Comparison of ENCODE assay signal across 8 cellular contexts in the genomic region with DNA sequence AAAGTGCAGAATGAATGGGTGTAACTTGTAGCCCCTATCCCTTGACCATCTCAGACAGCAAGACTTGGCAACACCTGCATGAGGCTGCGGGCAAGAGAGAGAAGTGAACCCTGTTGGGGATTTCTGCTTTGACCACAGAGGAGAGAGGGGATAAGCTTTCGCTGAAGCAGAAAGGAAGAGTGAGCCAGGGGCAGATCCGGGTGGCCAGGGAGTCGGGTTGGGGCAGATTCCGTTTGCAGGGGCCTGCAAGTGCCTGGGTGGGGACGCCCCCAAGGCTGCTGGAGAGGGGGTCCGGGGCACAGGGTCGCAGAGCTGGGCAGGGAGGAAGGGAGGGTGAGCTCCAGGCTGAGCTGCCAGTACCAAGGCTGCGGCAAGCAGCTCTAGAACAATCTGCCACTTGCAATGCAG. TPM values are rescaled to one million over a fixed set of nuclear protein-coding genes. Genes with fewer than 3 reads are reported as not detected.
A peak's percentile ranks its signal among the peaks of the same experiment; 100 is the strongest.
DNase-seq lines count a peak whose midpoint lies in the region; ATAC-seq and TF ChIP-seq lines count a peak whose summit lies in the region.

No MANE protein-coding gene starts in this region.

- H3K56ac ChIP-seq in IMR-90 (ENCODE audit: extremely low read depth, insufficient read depth, low read length) = no peak overlapping the region

- TF ChIP-seq CTCF in DOHH2 (IDR thresholded peaks at IDR 0.05; ENCODE audit: low read depth, low read length, poor library complexity, severe bottlenecking) = no peak
- TF ChIP-seq CTCF in IMR-90 (conservative IDR thresholded peaks at IDR 0.05; ENCODE audit: low read depth, low read length) = no peak

- POLR2A ChIA-PET in IMR-90 (lab: Charles Lee; ENCODE audit: unreplicated experiment) = no interaction called here

- TF ChIP-seq RAD21 in IMR-90 (IDR thresholded peaks at IDR 0.05; ENCODE audit: low read length) = no peak

- H3K9me1 ChIP-seq in IMR-90 (ENCODE audit: insufficient read depth, low read length) = no peaks in the 10 kb centered on the region

- no peaks in the 10 kb centered on the region for H3K79me1 ChIP-seq in IMR-90 (ENCODE audit: low read depth in 1 of 2, low read length in 2 of 2)

- H3K9ac ChIP-seq in IMR-90 (ENCODE audit: low read depth, low read length) = no peak overlapping the region

- no peak overlapping the region for H4K8ac ChIP-seq in IMR-90 (ENCODE audit: low read depth in 2 of 2, low read length in 2 of 2)

- no peaks in the 10 kb centered on the region for H3K9me2 ChIP-seq in DOHH2 (replicated peaks; ENCODE audit: control insufficient read depth, low read length)

- no peak for TF ChIP-seq POLR2A in IMR-90 (IDR thresholded peaks at IDR 0.05; ENCODE audit: low read depth, low read length)

- H3K9me3 ChIP-seq in DOHH2 (ENCODE audit: control insufficient read depth, insufficient read depth, low read length) = no peaks in the 10 kb centered on the region
- no peaks in the 10 kb centered on the region for H3K9me3 ChIP-seq in IMR-90 (ENCODE audit: control insufficient read depth, insufficient read depth, low read length)

- H3K4me3 Mint-ChIP-seq in dendritic cell treated with granulocyte-macrophage colony-stimulating factor and Interleukin-4, amounts not matched to agents 40 ng/mL and 50 ng/mL, for 4 days = peak overlapping the region; percentile 58

- H3K27ac ChIP-seq in DOHH2 (ENCODE audit: low read depth, low read length) (peak overlapping the region; percentile 48), IMR-90 (ENCODE audit: insufficient read depth, low read length) (no peak overlapping the region)

- H4K20me1 ChIP-seq in DOHH2 (ENCODE audit: control insufficient read depth, insufficient read depth, low read depth, low read length) (no peaks in the 10 kb centered on the region), IMR-90 (ENCODE audit: insufficient read depth, low read length) (no peaks in the 10 kb centered on the region)

- no peak overlapping the region for H4K91ac ChIP-seq in IMR-90 (ENCODE audit: insufficient read depth, low read depth, low read length)

- no peak overlapping the region for H2BK120ac ChIP-seq in IMR-90 (ENCODE audit: low read depth, low read length)

- H2BK15ac ChIP-seq in IMR-90 (ENCODE audit: low read depth, low read length) = no peak overlapping the region

- H3K4me3 ChIP-seq in DOHH2 (ENCODE audit: low read length) = peak overlapping the region; percentile 70
- H3K4me3 ChIP-seq in IMR-90 (ENCODE audit: insufficient read depth, low read depth, low read length) = no peak overlapping the region

- no peaks in the 10 kb centered on the region for H3K36me3 Mint-ChIP-seq in dendritic cell treated with granulocyte-macrophage colony-stimulating factor and Interleukin-4, amounts not matched to agents 40 ng/mL and 50 ng/mL, for 4 days (ENCODE audit: low read depth)

- no TSS peak for BruUV-seq in IMR-90 (replicated peaks; lab: Mats Ljungman, UMichigan)

- H3K4me2 ChIP-seq in DOHH2 (ENCODE audit: low read length) (peak overlapping the region; percentile 90), IMR-90 (ENCODE audit: low read depth, low read length) (no peak overlapping the region)

- no peaks in the 10 kb centered on the region for H3K9me3 Mint-ChIP-seq in dendritic cell treated with granulocyte-macrophage colony-stimulating factor and Interleukin-4, amounts not matched to agents 40 ng/mL and 50 ng/mL, for 4 days

- H3K4ac ChIP-seq in IMR-90 (ENCODE audit: low read depth, low read length) = no peak overlapping the region

- H3K36me3 ChIP-seq in DOHH2 (ENCODE audit: control insufficient read depth, low read length) (no peaks in the 10 kb centered on the region), IMR-90 (ENCODE audit: control insufficient read depth, insufficient read depth, low read length) (no peaks in the 10 kb centered on the region)

- H3K18ac ChIP-seq in IMR-90 (ENCODE audit: low read depth, low read length) = no peak overlapping the region

- no peak overlapping the region for H2AK9ac ChIP-seq in IMR-90 (replicated peaks; ENCODE audit: low read depth, low read length, poor library complexity)

- peaks cover 24% of the 10 kb centered on the region for H3K27me3 Mint-ChIP-seq in dendritic cell treated with granulocyte-macrophage colony-stimulating factor and Interleukin-4, amounts not matched to agents 40 ng/mL and 50 ng/mL, for 4 days

- peak; percentile 34 for ATAC-seq in GM19397 (IDR thresholded peaks at IDR 0.05; ENCODE audit: unreplicated experiment)
- ATAC-seq in IMR-90 (ENCODE audit: low read depth) = no peak
- no peak for ATAC-seq in HG03039 (IDR thresholded peaks at IDR 0.05; ENCODE audit: unreplicated experiment)
- ATAC-seq in HG03521 (IDR thresholded peaks at IDR 0.05; ENCODE audit: unreplicated experiment) = no peak

- CTCF ChIA-PET in IMR-90 (lab: Yijun Ruan, JAX) = interaction anchor here (0.6 to 1.0 kb wide), 4 partner anchors 65 to 242 kb away, joined by 3 read pairs; no protein-coding TSS in a partner anchor

- in situ Hi-C loops in IMR-90 (cut with MboI; ENCODE audit: low sequenced_read_pairs) = no loop called here

- no peak overlapping the region for H3K23ac ChIP-seq in IMR-90 (ENCODE audit: low read depth, low read length)

- intact Hi-C loops in IMR-90 (cut with micrococcal nuclease) = no loop called here
- intact Hi-C loops in dendritic cell treated with granulocyte-macrophage colony-stimulating factor and Interleukin-4, amounts not matched to agents 40 ng/mL and 50 ng/mL, for 4 days (cut with micrococcal nuclease) = loop anchor here (2.0 to 5.0 kb wide), 3 partner anchors 27 to 91 kb away; no protein-coding TSS in a partner anchor

- no peak overlapping the region for H2AK5ac ChIP-seq in IMR-90 (ENCODE audit: low read depth, low read length)

- no peak overlapping the region for H2BK5ac ChIP-seq in IMR-90 (ENCODE audit: low read depth, low read length, poor library complexity, severe bottlenecking)

- peak overlapping the region; percentile 36 for H2AFZ ChIP-seq in IMR-90 (replicated peaks; ENCODE audit: low read length, poor library complexity)

- peaks cover 50% of the 10 kb centered on the region for H3K4me1 Mint-ChIP-seq in dendritic cell treated with granulocyte-macrophage colony-stimulating factor and Interleukin-4, amounts not matched to agents 40 ng/mL and 50 ng/mL, for 4 days (ENCODE audit: low read depth)

- dilution Hi-C loops in IMR-90 (cut with HindIII; ENCODE audit: low sequenced_read_pairs, unreplicated experiment) = no loop called here

- H3K4me1 ChIP-seq in DOHH2 (ENCODE audit: control insufficient read depth, low read length) (peaks cover 70% of the 10 kb centered on the region), IMR-90 (ENCODE audit: control insufficient read depth, insufficient read depth, low read length) (no peaks in the 10 kb centered on the region)

- H3K79me2 ChIP-seq in DOHH2 (ENCODE audit: control insufficient read depth, low read length) = peaks cover 5% of the 10 kb centered on the region; the same call in 1 of the 2 replicates

- H3F3A ChIP-seq in DOHH2 (ENCODE audit: control insufficient read depth, insufficient read depth) = no peaks in the 10 kb centered on the region; the same call in 1 of the 2 replicates

- H3K27me3 ChIP-seq in DOHH2 (ENCODE audit: control insufficient read depth, low read length) (peaks cover 5% of the 10 kb centered on the region; the same call in 1 of the 2 replicates), IMR-90 (ENCODE audit: control insufficient read depth, insufficient read depth, low read length) (peaks cover 4% of the 10 kb centered on the region; the same call in 1 of the 2 replicates)

- H3K27ac Mint-ChIP-seq in dendritic cell treated with granulocyte-macrophage colony-stimulating factor and Interleukin-4, amounts not matched to agents 40 ng/mL and 50 ng/mL, for 4 days = peak overlapping the region; percentile 38

- H2BK20ac ChIP-seq in IMR-90 (ENCODE audit: low read depth, low read length) = no peak overlapping the region

- no peak overlapping the region for H3K14ac ChIP-seq in IMR-90 (replicated peaks; ENCODE audit: low read depth, low read length)

- H4K5ac ChIP-seq in IMR-90 (ENCODE audit: low read depth, low read length) = no peak overlapping the region

- no CpG with 5 or more reads among the region's 9 CpGs for WGBS in IMR-90 (ENCODE audit: extremely low coverage in 2 of 2, insufficient read length in 1 of 2), 2 experiments

- DNase-seq in IMR-90 (no peak), activated gamma-delta T cell treated with Interleukin-2 at 50 U/mL for 16 hours (no peak)
- DNase-seq in stimulated activated naive CD4-positive, alpha-beta T cell (lab: John Stamatoyannopoulos, UW) = no peak

TF ChIP-seq in IMR-90, 13 proteins besides CTCF, POLR2A, EP300 and RAD21 (continues in another document):
- no peak for TF ChIP-seq CEBPB (IDR thresholded peaks at IDR 0.05; ENCODE audit: low read depth, low read length)
- TF ChIP-seq MXI1 (IDR thresholded peaks at IDR 0.05; ENCODE audit: borderline replicate concordance, low read depth, low read length) = no peak
- TF ChIP-seq, protein P1, sequence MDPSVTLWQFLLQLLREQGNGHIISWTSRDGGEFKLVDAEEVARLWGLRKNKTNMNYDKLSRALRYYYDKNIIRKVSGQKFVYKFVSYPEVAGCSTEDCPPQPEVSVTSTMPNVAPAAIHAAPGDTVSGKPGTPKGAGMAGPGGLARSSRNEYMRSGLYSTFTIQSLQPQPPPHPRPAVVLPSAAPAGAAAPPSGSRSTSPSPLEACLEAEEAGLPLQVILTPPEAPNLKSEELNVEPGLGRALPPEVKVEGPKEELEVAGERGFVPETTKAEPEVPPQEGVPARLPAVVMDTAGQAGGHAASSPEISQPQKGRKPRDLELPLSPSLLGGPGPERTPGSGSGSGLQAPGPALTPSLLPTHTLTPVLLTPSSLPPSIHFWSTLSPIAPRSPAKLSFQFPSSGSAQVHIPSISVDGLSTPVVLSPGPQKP (IDR thresholded peaks at IDR 0.05; ENCODE audit: borderline replicate concordance, low read depth, low read length) = no peak
- no peak for TF ChIP-seq RFX5 (IDR thresholded peaks at IDR 0.05; ENCODE audit: low read depth, low read length)
- TF ChIP-seq, protein P2, sequence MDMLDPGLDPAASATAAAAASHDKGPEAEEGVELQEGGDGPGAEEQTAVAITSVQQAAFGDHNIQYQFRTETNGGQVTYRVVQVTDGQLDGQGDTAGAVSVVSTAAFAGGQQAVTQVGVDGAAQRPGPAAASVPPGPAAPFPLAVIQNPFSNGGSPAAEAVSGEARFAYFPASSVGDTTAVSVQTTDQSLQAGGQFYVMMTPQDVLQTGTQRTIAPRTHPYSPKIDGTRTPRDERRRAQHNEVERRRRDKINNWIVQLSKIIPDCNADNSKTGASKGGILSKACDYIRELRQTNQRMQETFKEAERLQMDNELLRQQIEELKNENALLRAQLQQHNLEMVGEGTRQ (IDR thresholded peaks at IDR 0.05; ENCODE audit: low read depth, low read length) = no peak
- no peak for TF ChIP-seq CHD1 (IDR thresholded peaks at IDR 0.05; ENCODE audit: low read depth, low read length)

RNA-seq across cellular contexts. Expression of gene PIK3CD, which starts 25.3 kb away (rescaled TPM):
- total RNA-seq in IMR-90 (2012; rRNA removed) = 5.0 and 5.6 TPM in 2 replicates
- polyA plus RNA-seq in IMR-90 (2012; rRNA removed) = 12.1 and 13.6 TPM in 2 replicates
- 9.1 and 12.9 TPM in 2 replicates for polyA plus RNA-seq in IMR-90 (2012; cell fraction: cytosol; rRNA removed)
- 34.1 and 56.0 TPM in 2 replicates for polyA plus RNA-seq in IMR-90 (2012; cell fraction: nucleus; rRNA removed; ENCODE audit: low replicate concordance)

RNA-seq across cellular contexts. Expression of gene TMEM201, which starts 37.5 kb away (rescaled TPM):
- total RNA-seq in IMR-90 (2012; rRNA removed) = 1.3 and 1.9 TPM in 2 replicates
- 8.7 and 9.4 TPM in 2 replicates for polyA plus RNA-seq in IMR-90 (2012; rRNA removed)
- 5.6 and 9.3 TPM in 2 replicates for polyA plus RNA-seq in IMR-90 (2012; cell fraction: cytosol; rRNA removed)
- 11.7 and 31.4 TPM in 2 replicates for polyA plus RNA-seq in IMR-90 (2012; cell fraction: nucleus; rRNA removed; ENCODE audit: low replicate concordance)
